In the genomic region with DNA sequence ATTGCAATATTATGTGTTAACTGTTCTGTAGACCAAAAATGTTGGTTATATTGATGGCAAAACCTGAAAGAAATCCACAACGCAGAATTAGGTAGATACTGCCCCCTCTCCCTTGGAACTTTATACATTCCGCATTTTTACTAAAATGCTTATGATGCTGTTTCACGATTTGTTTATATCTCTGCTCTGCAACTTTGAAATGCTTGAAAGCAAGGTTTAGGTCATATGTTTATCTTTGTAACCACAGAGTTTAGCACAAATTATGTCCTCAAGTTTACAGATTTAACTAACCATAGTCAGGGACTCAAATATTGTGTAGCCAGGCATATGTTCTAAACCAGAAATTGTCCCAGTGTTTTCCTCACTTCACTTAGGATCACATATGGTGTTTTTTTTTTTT, we compare ENCODE assay signal across 15 cellular contexts.
A peak's percentile ranks its signal among the peaks of the same experiment; 100 is the strongest.
DNase-seq lines count a peak whose midpoint lies in the region; ATAC-seq and TF ChIP-seq lines count a peak whose summit lies in the region.
"Had no signal": no experiment of that assay in that cellular context is flagged by ENCODE, and none has a peak within 500 bp of the region (broad histone marks: within the 10 kb centered on the region; RNA-seq: fewer than 3 reads in every experiment).

No MANE protein-coding gene starts in this region.

- H3F3A ChIP-seq in PC-3 (ENCODE audit: low read length, unreplicated experiment): no peaks in the 10 kb centered on the region

- H3K36me3 ChIP-seq in PC-3 (ENCODE audit: low read depth, low read length) (no peaks in the 10 kb centered on the region), osteoblast (ENCODE audit: insufficient read depth, low read length) (no peaks in the 10 kb centered on the region)
- H3K36me3 ChIP-seq: BLaER1 treated with 17β-estradiol and CSF1 and Interleukin-3, amounts not matched to agents 10 nM and 100 nM had no signal

- intact Hi-C loops in PC-3 (cut with micrococcal nuclease): loop anchor here (5.0 kb wide), 1 partner anchor 46 kb away; no protein-coding TSS in a partner anchor

- H3K27me3 ChIP-seq in PC-3 (ENCODE audit: low read length): no peaks in the 10 kb centered on the region
- H3K27me3 ChIP-seq in osteoblast (ENCODE audit: insufficient read depth, low read length): no peaks in the 10 kb centered on the region
- H3K27me3 ChIP-seq: BLaER1 treated with 17β-estradiol and CSF1 and Interleukin-3, amounts not matched to agents 10 nM and 100 nM had no signal

- TF ChIP-seq CTCF in PC-3 (conservative IDR thresholded peaks at IDR 0.05; ENCODE audit: low read depth, low read length) (no peak), osteoblast (IDR thresholded peaks at IDR 0.05; ENCODE audit: extremely low read depth, low read depth, low read length) (no peak)

- H3K9me3 ChIP-seq in PC-3 (ENCODE audit: low read length): no peaks in the 10 kb centered on the region
- H3K9me3 ChIP-seq in osteoblast (ENCODE audit: low read depth, low read length): no peaks in the 10 kb centered on the region

- BruUV-seq in PC-3 (replicated peaks; lab: Mats Ljungman, UMichigan): no TSS peak

- H3K4me2 ChIP-seq in PC-3 (ENCODE audit: low read length): no peak overlapping the region
- H3K4me2 ChIP-seq in osteoblast (ENCODE audit: insufficient read depth, low read length): no peak overlapping the region
- H3K4me2 ChIP-seq: BLaER1 treated with 17β-estradiol and CSF1 and Interleukin-3, amounts not matched to agents 10 nM and 100 nM had no signal

- H3K9me2 ChIP-seq in PC-3 (replicated peaks; ENCODE audit: low read length): no peaks in the 10 kb centered on the region

- no peak overlapping the region for H3K9ac ChIP-seq in PC-3 (ENCODE audit: low read length)
- H3K9ac ChIP-seq: BLaER1 treated with 17β-estradiol and CSF1 and Interleukin-3, amounts not matched to agents 10 nM and 100 nM had no signal

- POLR2A ChIA-PET in PC-3 (lab: Charles Lee; ENCODE audit: unreplicated experiment): no interaction called here

- H3K79me2 ChIP-seq in PC-3 (ENCODE audit: low read length) (no peaks in the 10 kb centered on the region), osteoblast (ENCODE audit: insufficient read depth, low read length) (no peaks in the 10 kb centered on the region)

- H2AFZ ChIP-seq in PC-3 (ENCODE audit: low read length): no peak overlapping the region
- H2AFZ ChIP-seq in osteoblast (ENCODE audit: low read length): no peak overlapping the region

- peak; percentile 58 for DNase-seq in EL
- peak; percentile 19 for DNase-seq in PC-3
- DNase-seq in dedifferentiated amniotic fluid mesenchymal stem cell (ENCODE audit: extremely low spot score): peak; percentile 74
- DNase-seq in osteoblast (ENCODE audit: insufficient read length, low spot score, missing footprints): peak; percentile 39
- no peak for DNase-seq in activated CD4-positive, alpha-beta T cell treated with anti-CD3 and anti-CD28 coated beads, Interleukin-2, amount 50 U/mL, for 1 hour
- no peak for DNase-seq in SW 1271 (lab: John Stamatoyannopoulos, UW)
- DNase-seq: DND-41, KBM-7, NCI-H1417 treated with DMSO at 0.1 percent for 48 hours, NCI-H1930, NCI-H526 treated with DMSO at 0.1 percent for 48 hours, SHP77 treated with DMSO at 0.1 percent for 48 hours had no signal

- CTCF ChIA-PET in PC-3 (lab: Charles Lee): no interaction called here

- no peak overlapping the region for H3K27ac ChIP-seq in PC-3 (ENCODE audit: low read length)
- no peak overlapping the region for H3K27ac ChIP-seq in osteoblast (ENCODE audit: low read depth, low read length)
- H3K27ac ChIP-seq: BLaER1 treated with 17β-estradiol and CSF1 and Interleukin-3, amounts not matched to agents 10 nM and 100 nM had no signal

- ATAC-seq in PC-3: peak; percentile 23
- ATAC-seq in HG02981 (IDR thresholded peaks at IDR 0.05; ENCODE audit: unreplicated experiment): no peak
- ATAC-seq: SK-N-SH treated with all-trans-retinoic acid at 6 μM for 48 hours had no signal

- H4K20me1 ChIP-seq in PC-3 (ENCODE audit: low read length): no peaks in the 10 kb centered on the region
- H4K20me1 ChIP-seq in osteoblast (ENCODE audit: insufficient read depth, low read length): no peaks in the 10 kb centered on the region
- H4K20me1 ChIP-seq: BLaER1 treated with 17β-estradiol and CSF1 and Interleukin-3, amounts not matched to agents 10 nM and 100 nM had no signal

- H3K4me1 ChIP-seq in PC-3 (ENCODE audit: insufficient read depth, low read length) (peaks cover 35% of the 10 kb centered on the region), osteoblast (ENCODE audit: insufficient read depth, low read length) (no peaks in the 10 kb centered on the region)
- H3K4me1 ChIP-seq: BLaER1 treated with 17β-estradiol and CSF1 and Interleukin-3, amounts not matched to agents 10 nM and 100 nM had no signal

- H3K4me3 ChIP-seq in PC-3 (ENCODE audit: low read length): no peak overlapping the region
- H3K4me3 ChIP-seq in osteoblast (ENCODE audit: insufficient read depth, low read length): no peak overlapping the region
- H3K4me3 ChIP-seq: BLaER1 treated with 17β-estradiol and CSF1 and Interleukin-3, amounts not matched to agents 10 nM and 100 nM had no signal

Comparison
In these comparisons a context has a peak if more than half of its experiments do, and no peak if none do; other contexts are left out.
1. DNase-seq: peak in EL (single experiment), PC-3 (single experiment), dedifferentiated amniotic fluid mesenchymal stem cell (single experiment) and osteoblast (single experiment); none in activated CD4-positive, alpha-beta T cell treated with anti-CD3 and anti-CD28 coated beads, Interleukin-2, amount 50 U/mL, for 1 hour (single experiment) and SW 1271 (0 of 2).